16 cellular contexts compared by ENCODE assay signal in genomic region chr10:5453749-5454489, GRCh38. TPM values are rescaled to one million over a fixed set of nuclear protein-coding genes. Genes with fewer than 3 reads are reported as not detected.
A peak's percentile ranks its signal among the peaks of the same experiment; 100 is the strongest.
DNase-seq lines count a peak whose midpoint lies in the region; ATAC-seq, FAIRE-seq and TF ChIP-seq lines count a peak whose summit lies in the region.
"Had no signal": no experiment of that assay in that cellular context is flagged by ENCODE, and none has a peak within 500 bp of the region (broad histone marks: within the 10 kb centered on the region; RNA-seq: fewer than 3 reads in every experiment).

No MANE protein-coding gene starts in this region.

- no peaks in the 10 kb centered on the region for H3F3A ChIP-seq in PC-3 (ENCODE audit: low read length, unreplicated experiment)

- intact Hi-C loops in PC-3 (cut with micrococcal nuclease), result no loop called here

- peaks cover 64% of the 10 kb centered on the region for H3K79me2 ChIP-seq in PC-3 (ENCODE audit: low read length)

- POLR2A ChIA-PET in PC-3 (lab: Charles Lee; ENCODE audit: unreplicated experiment), result no interaction called here

- H3K4me3 ChIP-seq in bronchial epithelial cell (ENCODE audit: low read depth, low read length) (no peak overlapping the region), PC-3 (ENCODE audit: low read length) (no peak overlapping the region)

- TF ChIP-seq CTCF in 22Rv1 (IDR thresholded peaks at IDR 0.05) (no peak), bronchial epithelial cell (IDR thresholded peaks at IDR 0.05; ENCODE audit: insufficient read depth, low read length, severe bottlenecking) (no peak), nephron progenitor cell (IDR thresholded peaks at IDR 0.05) (no peak), PC-3 (conservative IDR thresholded peaks at IDR 0.05; ENCODE audit: low read depth, low read length) (no peak)

- peaks cover 45% of the 10 kb centered on the region for H3K4me1 Mint-ChIP-seq in nephron progenitor cell

- no peak overlapping the region for H3K4me2 ChIP-seq in PC-3 (ENCODE audit: low read length)

- H3K36me3 Mint-ChIP-seq in nephron progenitor cell (ENCODE audit: low read depth), result peaks cover 70% of the 10 kb centered on the region

- peak overlapping the region; percentile 85 for H3K27ac ChIP-seq in 22Rv1
- no peak overlapping the region for H3K27ac ChIP-seq in PC-3 (ENCODE audit: low read length)

- peak; percentile 82 for DNase-seq in DMS79 treated with DMSO at 0.1 percent for 48 hours (lab: John Stamatoyannopoulos, UW)
- DNase-seq in bronchial epithelial cell (ENCODE audit: low read depth), result no peak
- DNase-seq in nephron progenitor cell, result no peak
- DNase-seq in PC-3, result no peak
- DNase-seq: ACHN; CD4-positive, CD25-positive, alpha-beta regulatory T cell; GF-D8; H7; NCI-H1436; NCI-H446; NCI-H748 treated with DMSO at 0.1 percent for 48 hours had no signal

- no peak overlapping the region for H3K9ac ChIP-seq in PC-3 (ENCODE audit: low read length)

- H3K27me3 ChIP-seq in bronchial epithelial cell (ENCODE audit: control insufficient read depth, insufficient read depth, low read length), result no peaks in the 10 kb centered on the region
- H3K27me3 ChIP-seq in PC-3 (ENCODE audit: low read length), result no peaks in the 10 kb centered on the region

- H3K36me3 ChIP-seq in bronchial epithelial cell (ENCODE audit: control insufficient read depth, insufficient read depth, low read length), result peaks cover 25% of the 10 kb centered on the region
- H3K36me3 ChIP-seq in PC-3 (ENCODE audit: low read depth, low read length), result peaks cover 75% of the 10 kb centered on the region

- no TSS peak for BruUV-seq in PC-3 (replicated peaks; lab: Mats Ljungman, UMichigan)

- H3K4me1 ChIP-seq in PC-3 (ENCODE audit: insufficient read depth, low read length), result no peaks in the 10 kb centered on the region

- CTCF ChIA-PET in PC-3 (lab: Charles Lee), result no interaction called here

- no peak overlapping the region for H3K4me3 Mint-ChIP-seq in nephron progenitor cell
- H3K4me3 Mint-ChIP-seq: CD4-positive, CD25-positive, alpha-beta regulatory T cell; IgD-negative memory B cell had no signal

- H3K9me2 ChIP-seq in PC-3 (replicated peaks; ENCODE audit: low read length), result no peaks in the 10 kb centered on the region

- peaks cover 26% of the 10 kb centered on the region for H4K20me1 ChIP-seq in PC-3 (ENCODE audit: low read length)

- no peaks in the 10 kb centered on the region for H3K9me3 ChIP-seq in PC-3 (ENCODE audit: low read length)

- H3K27me3 Mint-ChIP-seq in nephron progenitor cell (ENCODE audit: low read depth, poor library complexity), result no peaks in the 10 kb centered on the region
- H3K27me3 Mint-ChIP-seq: CD4-positive, CD25-positive, alpha-beta regulatory T cell; IgD-negative memory B cell had no signal

- H3K27ac Mint-ChIP-seq in nephron progenitor cell, result peak overlapping the region; percentile 58
- H3K27ac Mint-ChIP-seq: CD4-positive, CD25-positive, alpha-beta regulatory T cell had no signal

- peak; percentile 40 for FAIRE-seq in bronchial epithelial cell (lab: Jason Lieb, UNC)

- no peaks in the 10 kb centered on the region for H3K9me3 Mint-ChIP-seq in nephron progenitor cell
- H3K9me3 Mint-ChIP-seq: CD4-positive, CD25-positive, alpha-beta regulatory T cell; IgD-negative memory B cell had no signal

- H2AFZ ChIP-seq in PC-3 (ENCODE audit: low read length), result no peak overlapping the region

- ATAC-seq in GM21737 (IDR thresholded peaks at IDR 0.05; ENCODE audit: unreplicated experiment), result no peak
- ATAC-seq in GM19324 (IDR thresholded peaks at IDR 0.05; ENCODE audit: low FRiP score, unreplicated experiment), result no peak
- no peak for ATAC-seq in HG02588 (IDR thresholded peaks at IDR 0.05; ENCODE audit: unreplicated experiment)
- no peak for ATAC-seq in PC-3

RNA-seq across cellular contexts. Expression of gene NET1, which starts 41.6 kb away (rescaled TPM):
- total RNA-seq in bronchial epithelial cell (45.8 and 118 TPM in 2 replicates), PC-3 (2014; rRNA removed) (86.9 and 88.2 TPM in 2 replicates)

RNA-seq across cellular contexts. Expression of gene CALML5, which starts 45.5 kb away (rescaled TPM):
- total RNA-seq in bronchial epithelial cell (0.79 and 4.4 TPM in 2 replicates), PC-3 (2014; rRNA removed) (not detected in 2 replicates)
- total RNA-seq: CD4-positive, CD25-positive, alpha-beta regulatory T cell; H7 had no signal

RNA-seq across cellular contexts. Expression of gene TUBAL3, which starts 49.3 kb away (rescaled TPM):
- 0.26 TPM in 2 replicates for total RNA-seq in bronchial epithelial cell
- total RNA-seq in PC-3 (2014; rRNA removed), result not detected in 2 replicates
- total RNA-seq: CD4-positive, CD25-positive, alpha-beta regulatory T cell; H7 had no signal
